9 cellular contexts compared by ENCODE assay signal in the genomic region with DNA sequence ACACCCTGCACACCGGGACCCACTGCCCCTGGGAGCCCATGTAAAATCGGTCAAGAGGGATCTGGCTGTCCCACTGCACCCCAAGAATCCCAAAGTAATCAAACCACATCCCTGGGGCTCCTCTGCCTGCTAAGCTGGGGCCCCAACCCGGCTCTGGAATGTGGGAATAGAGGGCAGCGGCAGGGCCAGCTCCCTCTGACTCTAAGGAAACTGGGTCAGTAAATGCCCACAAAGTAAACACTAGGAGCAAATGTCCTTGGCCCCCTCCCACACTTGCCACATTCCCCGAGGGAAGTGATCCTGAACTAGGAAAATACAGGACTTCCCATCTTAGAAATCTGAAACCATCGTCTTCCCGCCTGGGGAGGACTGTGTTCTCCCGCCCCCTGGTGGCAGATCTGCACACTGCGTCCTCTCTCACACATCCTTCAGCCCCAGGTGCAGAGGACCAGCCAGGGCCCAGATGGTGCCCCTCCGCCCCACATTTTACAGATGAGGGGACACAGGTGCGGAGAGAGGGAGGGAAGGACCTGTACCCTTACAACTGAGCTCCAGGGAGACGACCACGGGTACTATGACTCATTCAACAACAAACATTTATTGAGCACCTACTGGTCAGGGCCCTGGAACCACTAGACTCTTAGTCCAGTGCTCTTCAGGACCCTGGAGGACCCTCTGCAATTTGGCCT. TPM values are rescaled to one million over a fixed set of nuclear protein-coding genes. Genes with fewer than 3 reads are reported as not detected.
DNase-seq lines count a peak whose midpoint lies in the region; ATAC-seq and TF ChIP-seq lines count a peak whose summit lies in the region.
"Had no signal": no experiment of that assay in that cellular context is flagged by ENCODE, and none has a peak within 500 bp of the region (broad histone marks: within the 10 kb centered on the region; RNA-seq: fewer than 3 reads in every experiment).

No MANE protein-coding gene starts in this region.

- no peaks in the 10 kb centered on the region for H3F3A ChIP-seq in Loucy (ENCODE audit: low read depth)

- CTCF ChIA-PET in activated naive CD4-positive, alpha-beta T cell treated with anti-CD3 and anti-CD28 coated beads for 36 hours (lab: Charles Lee) = interaction anchor here (0.6 to 4.1 kb wide), 23 partner anchors 9 to 107 kb away, joined by 3 to 33 read pairs (median 4); a partner anchor contains a TSS

- peak overlapping the region; percentile 71; the same call in 1 of the 2 replicates for H2AFZ ChIP-seq in Loucy (ENCODE audit: low read length)
- H2AFZ ChIP-seq in parathyroid adenoma = peak overlapping the region; percentile 69

- no peak for TF ChIP-seq POLR2A in transverse colon (IDR thresholded peaks at IDR 0.05)

- H3K4me1 ChIP-seq in Loucy (ENCODE audit: insufficient read depth, low read length, poor library complexity, severe bottlenecking) = peaks cover 6% of the 10 kb centered on the region
- peaks cover 9% of the 10 kb centered on the region for H3K4me1 ChIP-seq in SJSA1 (replicated peaks)
- H3K4me1 ChIP-seq in parathyroid adenoma = peaks cover 9% of the 10 kb centered on the region
- H3K4me1 ChIP-seq in transverse colon = peaks cover 11 to 18% (median 16%) of the 10 kb centered on the region in 4 donors

- H3K9me2 ChIP-seq in Loucy (replicated peaks; ENCODE audit: low read depth, low read length) = no peaks in the 10 kb centered on the region

- H3K4me2 ChIP-seq in Loucy (ENCODE audit: low read depth, low read length, poor library complexity, severe bottlenecking) (peak overlapping the region; percentile 40), parathyroid adenoma (ENCODE audit: low read length) (peak overlapping the region; percentile 74)

- no peaks in the 10 kb centered on the region for H3K27me3 Mint-ChIP-seq in activated naive CD4-positive, alpha-beta T cell treated with anti-CD3 and anti-CD28 coated beads for 36 hours (ENCODE audit: low read depth)

- no peak overlapping the region for H3K4me3 Mint-ChIP-seq in activated naive CD4-positive, alpha-beta T cell treated with anti-CD3 and anti-CD28 coated beads for 36 hours
- H3K4me3 Mint-ChIP-seq: dendritic cell treated with granulocyte-macrophage colony-stimulating factor and Interleukin-4, amounts not matched to agents 40 ng/mL and 50 ng/mL, for 4 days had no signal

- H3K27ac Mint-ChIP-seq in activated naive CD4-positive, alpha-beta T cell treated with anti-CD3 and anti-CD28 coated beads for 36 hours = no peak overlapping the region
- H3K27ac Mint-ChIP-seq: dendritic cell treated with granulocyte-macrophage colony-stimulating factor and Interleukin-4, amounts not matched to agents 40 ng/mL and 50 ng/mL, for 4 days had no signal

- H3K36me3 ChIP-seq in Loucy (ENCODE audit: insufficient read depth, low read length) (no peaks in the 10 kb centered on the region), SJSA1 (no peaks in the 10 kb centered on the region), parathyroid adenoma (ENCODE audit: control insufficient read depth, insufficient read depth, low read length) (no peaks in the 10 kb centered on the region), transverse colon (no peaks in the 10 kb centered on the region)

- ATAC-seq in GM19455 (IDR thresholded peaks at IDR 0.05; ENCODE audit: unreplicated experiment) = no peak

- H3K9me3 Mint-ChIP-seq in activated naive CD4-positive, alpha-beta T cell treated with anti-CD3 and anti-CD28 coated beads for 36 hours = no peaks in the 10 kb centered on the region
- H3K9me3 Mint-ChIP-seq: dendritic cell treated with granulocyte-macrophage colony-stimulating factor and Interleukin-4, amounts not matched to agents 40 ng/mL and 50 ng/mL, for 4 days had no signal

- DNase-seq in DMS53 treated with DMSO at 0.1 percent for 48 hours (lab: John Stamatoyannopoulos, UW; ENCODE audit: unreplicated experiment) = peak; percentile 74
- DNase-seq in SJSA1 (ENCODE audit: low read depth in 1 of 2, low spot score in 2 of 2) = peak; percentile 73 to 81
- peak; percentile 84 for DNase-seq in activated naive CD4-positive, alpha-beta T cell treated with anti-CD3 and anti-CD28 coated beads for 36 hours
- peak; percentile 49 to 96 (median 86) for DNase-seq in head of caudate nucleus
- DNase-seq in transverse colon = peak; percentile 89

- no peak for TF ChIP-seq EP300 in transverse colon (IDR thresholded peaks at IDR 0.05; ENCODE audit: low read depth)

- H3K27me3 ChIP-seq in Loucy (ENCODE audit: insufficient read depth, low read length, poor library complexity, severe bottlenecking) = no peaks in the 10 kb centered on the region
- no peaks in the 10 kb centered on the region for H3K27me3 ChIP-seq in SJSA1 (replicated peaks)
- no peaks in the 10 kb centered on the region for H3K27me3 ChIP-seq in parathyroid adenoma (ENCODE audit: control insufficient read depth, insufficient read depth, low read length)
- no peaks in the 10 kb centered on the region for H3K27me3 ChIP-seq in transverse colon

- peak; percentile 97 for TF ChIP-seq CTCF in Loucy (conservative IDR thresholded peaks at IDR 0.05; ENCODE audit: low read length)
- TF ChIP-seq CTCF in parathyroid adenoma (IDR thresholded peaks at IDR 0.05) = peak; percentile 98
- TF ChIP-seq CTCF in transverse colon (IDR thresholded peaks at IDR 0.05) = peak; percentile 96 to 99 (median 97)

- H3K9ac ChIP-seq in Loucy (ENCODE audit: low read depth, low read length, poor library complexity, severe bottlenecking) = peak overlapping the region; percentile 27
- H3K9ac ChIP-seq in parathyroid adenoma = no peak overlapping the region

- H3K4me1 Mint-ChIP-seq in activated naive CD4-positive, alpha-beta T cell treated with anti-CD3 and anti-CD28 coated beads for 36 hours (ENCODE audit: low read depth) = no peaks in the 10 kb centered on the region

- H3K9me3 ChIP-seq in Loucy (ENCODE audit: insufficient read depth, low read depth, low read length) (no peaks in the 10 kb centered on the region), SJSA1 (replicated peaks) (no peaks in the 10 kb centered on the region), parathyroid adenoma (ENCODE audit: control insufficient read depth, low read length) (no peaks in the 10 kb centered on the region), transverse colon (no peaks in the 10 kb centered on the region)

- H3K27ac ChIP-seq in SJSA1 (no peak overlapping the region), parathyroid adenoma (peak overlapping the region; percentile 36), transverse colon (peak overlapping the region; percentile 76 to 82 (median 80))

- H4K20me1 ChIP-seq in Loucy (ENCODE audit: insufficient read depth, low read length, poor library complexity, severe bottlenecking) = no peaks in the 10 kb centered on the region

- in situ Hi-C loops in transverse colon (cut with MboI; ENCODE audit: low pct_ligation_motif_present in 1 of 4, low pct_unique_long_range_greater_than_20kb in 1 of 4, low sequenced_read_pairs in 3 of 4) = loop anchor here (5.0 to 10.0 kb wide), 2 partner anchors 64 to 67 kb away; a partner anchor contains a TSS

- peak overlapping the region; percentile 29 for H3K4me3 ChIP-seq in Loucy (ENCODE audit: low read length, poor library complexity, severe bottlenecking)
- H3K4me3 ChIP-seq in SJSA1 = no peak overlapping the region
- peak overlapping the region; percentile 34 for H3K4me3 ChIP-seq in parathyroid adenoma (ENCODE audit: low read depth, low read length)
- no peak overlapping the region for H3K4me3 ChIP-seq in transverse colon

- H3K79me2 ChIP-seq in Loucy (ENCODE audit: insufficient read depth, low read length) (no peaks in the 10 kb centered on the region), parathyroid adenoma (no peaks in the 10 kb centered on the region)

- H3K36me3 Mint-ChIP-seq in activated naive CD4-positive, alpha-beta T cell treated with anti-CD3 and anti-CD28 coated beads for 36 hours (ENCODE audit: low read depth) = no peaks in the 10 kb centered on the region

- 5% methylated on average over 13 of the region's 13 CpGs; no CpG with 5 or more reads in 1 of the 2 donors for WGBS in transverse colon (ENCODE audit: low coverage in 1 of 2), 2 donors

- intact Hi-C loops in activated naive CD4-positive, alpha-beta T cell treated with anti-CD3 and anti-CD28 coated beads for 36 hours (cut with micrococcal nuclease) = loop anchor here (1.0 kb wide), 1 partner anchor 63 kb away; no protein-coding TSS in a partner anchor
- intact Hi-C loops in head of caudate nucleus (cut with DNase I) = loop anchor here (1.0 kb wide), 1 partner anchor 63 kb away; no protein-coding TSS in a partner anchor
- intact Hi-C loops in transverse colon (cut with DNase I; ENCODE audit: low total_unique reads) = loop anchor here (2.0 kb wide), 1 partner anchor 65 kb away; no protein-coding TSS in a partner anchor

RNA-seq across cellular contexts. Expression of a gene that starts 10.2 kb away (rescaled TPM):
- 40.9 and 45.4 TPM in 2 replicates for total RNA-seq in SJSA1 (2014; rRNA removed; shearing (Covaris generic))
- 1 to 10 TPM; 1.2 to 1.5 TPM for total RNA-seq in activated naive CD4-positive, alpha-beta T cell treated with anti-CD3 and anti-CD28 coated beads for 36 hours
- total RNA-seq in transverse colon = 10 to 100 TPM; 18.7 to 39.6 (median 22.5) TPM

RNA-seq across cellular contexts. Expression of a gene that starts 11.3 kb away (rescaled TPM):
- 81.4 and 90.2 TPM in 2 replicates for total RNA-seq in SJSA1 (2014; rRNA removed; shearing (Covaris generic))
- total RNA-seq in activated naive CD4-positive, alpha-beta T cell treated with anti-CD3 and anti-CD28 coated beads for 36 hours = under 1 TPM in 1 of 2 experiments, not detected in 1; 0.36 TPM
- 10 to 100 TPM in 3 of 4 donors, 1 to 10 TPM in 1; 7.1 to 61.1 (median 12.6) TPM for total RNA-seq in transverse colon

RNA-seq across cellular contexts. Expression of a gene that starts 15.0 kb away (rescaled TPM):
- 1.1 and 2.2 TPM in 2 replicates for total RNA-seq in SJSA1 (2014; rRNA removed; shearing (Covaris generic))
- under 1 TPM; 0.27 to 0.33 TPM for total RNA-seq in activated naive CD4-positive, alpha-beta T cell treated with anti-CD3 and anti-CD28 coated beads for 36 hours
- total RNA-seq in transverse colon = 100 to 1,000 TPM; 396 to 595 (median 513) TPM

RNA-seq across cellular contexts. Expression of a gene that starts 34.5 kb away (rescaled TPM):
- 54.7 and 84.9 TPM in 2 replicates for total RNA-seq in SJSA1 (2014; rRNA removed; shearing (Covaris generic))
- total RNA-seq in activated naive CD4-positive, alpha-beta T cell treated with anti-CD3 and anti-CD28 coated beads for 36 hours = 10 to 100 TPM; 25.9 to 28.1 TPM
- 10 to 100 TPM in 3 of 4 donors, 1 to 10 TPM in 1; 10.0 to 30.8 (median 24.6) TPM for total RNA-seq in transverse colon

RNA-seq across cellular contexts. Expression of a gene that starts 36.1 kb away (rescaled TPM):
- not detected in 2 replicates for total RNA-seq in SJSA1 (2014; rRNA removed; shearing (Covaris generic))
- total RNA-seq in activated naive CD4-positive, alpha-beta T cell treated with anti-CD3 and anti-CD28 coated beads for 36 hours = not detected
- under 1 TPM in 1 of 4 donors, not detected in 3; 0.32 TPM for total RNA-seq in transverse colon

Comparison
In these comparisons a context has a peak if more than half of its experiments do, and no peak if none do; other contexts are left out.
1. H3K4me3 ChIP-seq: peak in Loucy (single experiment) and parathyroid adenoma (single experiment); none in SJSA1 (single experiment) and transverse colon (0 of 4).
2. RNA of a gene that starts 10.2 kb away (total RNA-seq): 40.9 to 45.4 TPM in SJSA1 and 18.7 to 39.6 TPM in transverse colon; 1.2 to 1.5 TPM in activated naive CD4-positive, alpha-beta T cell treated with anti-CD3 and anti-CD28 coated beads for 36 hours; every median in the first group is over 4 times any median in the second.
3. RNA of a gene that starts 11.3 kb away (total RNA-seq): 81.4 to 90.2 TPM in SJSA1 and 7.1 to 61.1 TPM in transverse colon; 0.36 TPM in activated naive CD4-positive, alpha-beta T cell treated with anti-CD3 and anti-CD28 coated beads for 36 hours; every median in the first group is over 4 times any median in the second.
4. RNA of a gene that starts 15.0 kb away (total RNA-seq): 396 to 595 TPM in transverse colon; 1.1 to 2.2 TPM in SJSA1 and 0.27 to 0.33 TPM in activated naive CD4-positive, alpha-beta T cell treated with anti-CD3 and anti-CD28 coated beads for 36 hours; every median in the first group is over 100 times any median in the second.
5. Peak in every context shown above with its lines, with median percentiles within 50 percentile points of each other: DNase-seq and CTCF ChIP-seq.